14 cellular contexts compared by ENCODE assay signal in the genomic region with DNA sequence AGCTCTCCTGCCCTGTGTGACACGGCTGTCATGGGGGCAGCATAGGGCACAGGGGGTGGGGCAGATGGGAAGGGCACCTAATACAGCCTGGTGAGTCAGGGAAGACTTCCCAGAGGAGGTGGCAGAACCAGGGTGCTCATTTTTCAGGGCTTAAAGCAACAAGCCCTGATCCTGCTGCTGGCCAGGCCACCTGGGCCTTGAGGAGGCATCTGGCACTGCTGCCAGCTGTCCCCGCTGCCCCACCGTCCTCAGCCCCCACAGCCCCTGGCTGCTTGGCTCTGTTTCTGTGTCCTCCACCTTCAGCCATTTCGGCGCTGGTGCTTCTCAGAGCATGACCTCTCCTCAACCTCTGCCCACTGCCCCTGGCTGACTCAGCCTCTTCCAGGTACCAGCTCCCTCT. TPM values are rescaled to one million over a fixed set of nuclear protein-coding genes. Genes with fewer than 3 reads are reported as not detected.
DNase-seq lines count a peak whose midpoint lies in the region; ATAC-seq, FAIRE-seq and TF ChIP-seq lines count a peak whose summit lies in the region.
"Had no signal": no experiment of that assay in that cellular context is flagged by ENCODE, and none has a peak within 500 bp of the region (broad histone marks: within the 10 kb centered on the region; RNA-seq: fewer than 3 reads in every experiment).

No MANE protein-coding gene starts in this region.

- POLR2A ChIA-PET in MCF 10A (lab: Yijun Ruan, JAX): interaction anchor here (0.6 to 1.7 kb wide), 5 partner anchors 22 to 53 kb away, joined by 3 to 6 read pairs (median 3); partner anchors contain the start of genes EHBP1L1, FAM89B and RELA
- POLR2A ChIA-PET in activated naive CD8-positive, alpha-beta T cell treated with anti-CD3 and anti-CD28 coated beads, Interleukin-2, amount 10 ng/mL, durations not matched to agents 7 days and 5 days (lab: Charles Lee): interaction anchor here (0.5 to 1.8 kb wide), 4 partner anchors 14 to 29 kb away, joined by 3 to 7 read pairs (median 3); partner anchors contain the start of genes KCNK7 and SIPA1

- peaks cover 30% of the 10 kb centered on the region for H3K4me1 Mint-ChIP-seq in MCF 10A (ENCODE audit: insufficient read depth, unreplicated experiment)
- H3K4me1 Mint-ChIP-seq in activated naive CD8-positive, alpha-beta T cell treated with anti-CD3 and anti-CD28 coated beads, Interleukin-2, amount 10 ng/mL, durations not matched to agents 7 days and 5 days: peaks cover 20% of the 10 kb centered on the region

- H3K79me2 ChIP-seq in mammary epithelial cell (ENCODE audit: insufficient read depth, low read length): peaks cover 61% of the 10 kb centered on the region

- H3K4me3 ChIP-seq in mammary epithelial cell (replicated peaks in 1 of 3; ENCODE audit: insufficient read depth in 1 of 3, low read depth in 2 of 3, low read length in 3 of 3) (no peak overlapping the region), muscle layer of duodenum (ENCODE audit: low read depth in 1 of 2, low read length in 2 of 2) (no peak overlapping the region), upper lobe of right lung (peak overlapping the region; percentile 93)

- no peak for ATAC-seq in activated naive CD8-positive, alpha-beta T cell treated with anti-CD3 and anti-CD28 coated beads, Interleukin-2, amount 10 ng/mL, durations not matched to agents 7 days and 5 days (ENCODE audit: low read depth)
- ATAC-seq in upper lobe of right lung (no peak), GM21526 (IDR thresholded peaks at IDR 0.05; ENCODE audit: low FRiP score, unreplicated experiment) (no peak)
- ATAC-seq: SK-N-SH treated with all-trans-retinoic acid at 6 μM for 48 hours had no signal

- in situ Hi-C loops in mammary epithelial cell (cut with MboI; ENCODE audit: low sequenced_read_pairs in 2 of 2): no loop called here

- H3K27ac ChIP-seq in mammary epithelial cell (ENCODE audit: insufficient read depth, low read depth, low read length) (no peak overlapping the region), muscle layer of duodenum (ENCODE audit: low read length) (peak overlapping the region; percentile 71), upper lobe of right lung (peak overlapping the region; percentile 17)

- TF ChIP-seq CTCF in MCF 10A (IDR thresholded peaks at IDR 0.05; ENCODE audit: unreplicated experiment): no peak
- no peak for TF ChIP-seq CTCF in mammary epithelial cell (conservative IDR thresholded peaks at IDR 0.05 in 1 of 2, IDR thresholded peaks at IDR 0.05 in 1 of 2; ENCODE audit: extremely low read depth in 1 of 2, insufficient read depth in 1 of 2, low read depth in 1 of 2, low read length in 2 of 2)
- TF ChIP-seq CTCF in upper lobe of right lung (IDR thresholded peaks at IDR 0.05): no peak

- H3K36me3 Mint-ChIP-seq in MCF 10A (ENCODE audit: insufficient read depth, unreplicated experiment): peaks cover 41% of the 10 kb centered on the region
- H3K36me3 Mint-ChIP-seq in activated naive CD8-positive, alpha-beta T cell treated with anti-CD3 and anti-CD28 coated beads, Interleukin-2, amount 10 ng/mL, durations not matched to agents 7 days and 5 days: peaks cover 6% of the 10 kb centered on the region

- H3K27me3 ChIP-seq in mammary epithelial cell (ENCODE audit: insufficient read depth, low read length): no peaks in the 10 kb centered on the region
- H3K27me3 ChIP-seq in muscle layer of duodenum (ENCODE audit: low read depth, low read length): no peaks in the 10 kb centered on the region
- no peaks in the 10 kb centered on the region for H3K27me3 ChIP-seq in upper lobe of right lung

- no peak overlapping the region for H3K9ac ChIP-seq in mammary epithelial cell (ENCODE audit: insufficient read depth, low read length)

- DNase-seq in MCF 10A (ENCODE audit: unreplicated experiment): no peak
- DNase-seq in mammary epithelial cell: no peak
- DNase-seq in activated naive CD8-positive, alpha-beta T cell treated with anti-CD3 and anti-CD28 coated beads, Interleukin-2, amount 10 ng/mL, durations not matched to agents 7 days and 5 days: no peak
- no peak for DNase-seq in upper lobe of right lung
- no peak for DNase-seq in activated CD4-positive, CD25-positive, alpha-beta regulatory T cell treated with anti-CD3 and anti-CD28 coated beads, Interleukin-2, amount 50 U/mL, for 72 hours
- no peak for DNase-seq in H54 (ENCODE audit: insufficient read length, low spot score)
- DNase-seq: activated CD8-positive, alpha-beta memory T cell treated with anti-CD3 and anti-CD28 coated beads for 24 hours; KG1; NCI-H187; NK-92 treated with Interleukin-12 subunit alpha and Interleukin-12 subunit beta, amount 100 ng/mL, for 24 hours; trophoblast cell had no signal

- H2AFZ ChIP-seq in mammary epithelial cell (ENCODE audit: low read depth, low read length): no peak overlapping the region

- no peak for FAIRE-seq in H54 (lab: Jason Lieb, UNC)

- CTCF ChIA-PET in MCF 10A (lab: Yijun Ruan, JAX): interaction anchor here (1.6 to 1.7 kb wide), 2 partner anchors 12 to 15 kb away, joined by 3 to 7 read pairs; no protein-coding TSS in a partner anchor
- CTCF ChIA-PET in mammary epithelial cell (lab: Charles Lee; ENCODE audit: low non-redundant PET): no interaction called here

- dilution Hi-C loops in mammary epithelial cell (cut with HindIII; ENCODE audit: low sequenced_read_pairs): no loop called here

- no peak for TF ChIP-seq POLR2A in H54 (IDR thresholded peaks at IDR 0.05; ENCODE audit: low read depth, low read length)

- H3K9me3 ChIP-seq in mammary epithelial cell (replicated peaks; ENCODE audit: insufficient read depth, low read length): no peaks in the 10 kb centered on the region
- H3K9me3 ChIP-seq in muscle layer of duodenum (ENCODE audit: control insufficient read depth in 1 of 2, low read length in 2 of 2): no peaks in the 10 kb centered on the region
- H3K9me3 ChIP-seq in upper lobe of right lung: no peaks in the 10 kb centered on the region

- H3K4me1 ChIP-seq in mammary epithelial cell (ENCODE audit: insufficient read depth, low read length) (peaks cover 25% of the 10 kb centered on the region), muscle layer of duodenum (ENCODE audit: control insufficient read depth in 1 of 2, insufficient read depth in 2 of 2, low read length in 2 of 2) (peaks cover 9 to 64% of the 10 kb centered on the region in 2 donors), upper lobe of right lung (peaks cover 52% of the 10 kb centered on the region)

- H3K27ac Mint-ChIP-seq in MCF 10A (ENCODE audit: low read depth, unreplicated experiment): peak overlapping the region; percentile 77
- H3K27ac Mint-ChIP-seq in activated naive CD8-positive, alpha-beta T cell treated with anti-CD3 and anti-CD28 coated beads, Interleukin-2, amount 10 ng/mL, durations not matched to agents 7 days and 5 days: peak overlapping the region; percentile 73

- H3K9me3 Mint-ChIP-seq in MCF 10A (ENCODE audit: unreplicated experiment): no peaks in the 10 kb centered on the region
- H3K9me3 Mint-ChIP-seq in activated naive CD8-positive, alpha-beta T cell treated with anti-CD3 and anti-CD28 coated beads, Interleukin-2, amount 10 ng/mL, durations not matched to agents 7 days and 5 days: no peaks in the 10 kb centered on the region

- H3K36me3 ChIP-seq in mammary epithelial cell (ENCODE audit: insufficient read depth, low read length): peaks cover 10% of the 10 kb centered on the region
- peaks cover 17 to 30% of the 10 kb centered on the region in 2 donors for H3K36me3 ChIP-seq in muscle layer of duodenum (ENCODE audit: control insufficient read depth in 1 of 2, insufficient read depth in 2 of 2, low read length in 2 of 2)
- H3K36me3 ChIP-seq in upper lobe of right lung: peaks cover 50% of the 10 kb centered on the region

- no peaks in the 10 kb centered on the region for H3K27me3 Mint-ChIP-seq in MCF 10A (ENCODE audit: insufficient read depth, unreplicated experiment)
- no peaks in the 10 kb centered on the region for H3K27me3 Mint-ChIP-seq in activated naive CD8-positive, alpha-beta T cell treated with anti-CD3 and anti-CD28 coated beads, Interleukin-2, amount 10 ng/mL, durations not matched to agents 7 days and 5 days

- H3K4me2 ChIP-seq in mammary epithelial cell (ENCODE audit: insufficient read depth, low read depth, low read length): no peak overlapping the region

- H3K4me3 Mint-ChIP-seq in MCF 10A (ENCODE audit: unreplicated experiment): no peak overlapping the region
- no peak overlapping the region for H3K4me3 Mint-ChIP-seq in activated naive CD8-positive, alpha-beta T cell treated with anti-CD3 and anti-CD28 coated beads, Interleukin-2, amount 10 ng/mL, durations not matched to agents 7 days and 5 days

- WGBS in mammary epithelial cell (ENCODE audit: low coverage, missing lambda C conversion rate): 93% methylated on average over 3 of the region's 5 CpGs

- H4K20me1 ChIP-seq in mammary epithelial cell (ENCODE audit: insufficient read depth, low read length): no peaks in the 10 kb centered on the region

- BruUV-seq in MCF 10A (replicated peaks; lab: Mats Ljungman, UMichigan): no TSS peak
- BruUV-seq in mammary epithelial cell (replicated peaks; lab: Mats Ljungman, UMichigan): no TSS peak

- intact Hi-C loops in MCF 10A (cut with micrococcal nuclease): no loop called here
- intact Hi-C loops in mammary epithelial cell (cut with micrococcal nuclease): no loop called here
- intact Hi-C loops in upper lobe of right lung (cut with DNase I): no loop called here

RNA-seq across cellular contexts. Expression of gene MAP3K11, which starts 4.3 kb away (rescaled TPM):
- total RNA-seq in MCF 10A (2022) (35.2 and 39.7 TPM in 2 replicates), mammary epithelial cell (10 to 100 TPM; 29.2 to 52.8 TPM), upper lobe of right lung (106 TPM)
- polyA plus RNA-seq in mammary epithelial cell: 22.6 TPM
- 46.9 TPM for polyA minus RNA-seq in mammary epithelial cell
- 10 to 100 TPM; 69.9 to 73.1 TPM for total RNA-seq in activated naive CD8-positive, alpha-beta T cell treated with anti-CD3 and anti-CD28 coated beads, Interleukin-2, amount 10 ng/mL, durations not matched to agents 7 days and 5 days

RNA-seq across cellular contexts. Expression of gene PCNX3, which starts 5.9 kb away (rescaled TPM):
- total RNA-seq in MCF 10A (2022): 40.9 and 45.8 TPM in 2 replicates
- 10 to 100 TPM; 29.7 to 46.8 TPM for total RNA-seq in mammary epithelial cell
- 24.6 TPM for polyA plus RNA-seq in mammary epithelial cell
- 53.5 TPM for polyA minus RNA-seq in mammary epithelial cell
- 10 to 100 TPM; 57.2 to 60.2 TPM for total RNA-seq in activated naive CD8-positive, alpha-beta T cell treated with anti-CD3 and anti-CD28 coated beads, Interleukin-2, amount 10 ng/mL, durations not matched to agents 7 days and 5 days
- 34.0 TPM for total RNA-seq in upper lobe of right lung

RNA-seq across cellular contexts. Expression of gene KCNK7, which starts 14.1 kb away (rescaled TPM):
- total RNA-seq in MCF 10A (2022): 0.25 TPM in 1 of 2 replicates, not detected in the other
- under 1 TPM; 0.17 to 0.24 TPM for total RNA-seq in mammary epithelial cell
- polyA plus RNA-seq in mammary epithelial cell: 0.20 TPM
- polyA minus RNA-seq in mammary epithelial cell: 0.57 TPM
- 1 to 10 TPM in 1 of 2 experiments, under 1 TPM in 1; 0.96 to 1.0 TPM for total RNA-seq in activated naive CD8-positive, alpha-beta T cell treated with anti-CD3 and anti-CD28 coated beads, Interleukin-2, amount 10 ng/mL, durations not matched to agents 7 days and 5 days
- 1.3 TPM for total RNA-seq in upper lobe of right lung

RNA-seq across cellular contexts. Expression of gene SIPA1, which starts 28.2 kb away (rescaled TPM):
- total RNA-seq in MCF 10A (2022): 4.9 TPM in 2 replicates
- total RNA-seq in mammary epithelial cell: 10 to 100 TPM; 13.2 to 16.1 TPM
- 7.5 TPM for polyA plus RNA-seq in mammary epithelial cell
- 18.7 TPM for polyA minus RNA-seq in mammary epithelial cell
- 100 to 1,000 TPM; 245 to 266 TPM for total RNA-seq in activated naive CD8-positive, alpha-beta T cell treated with anti-CD3 and anti-CD28 coated beads, Interleukin-2, amount 10 ng/mL, durations not matched to agents 7 days and 5 days
- total RNA-seq in upper lobe of right lung: 86.5 TPM

RNA-seq across cellular contexts. Expression of gene EHBP1L1, which starts 33.9 kb away (rescaled TPM):
- total RNA-seq in MCF 10A (2022) (31.3 and 40.6 TPM in 2 replicates), mammary epithelial cell (10 to 100 TPM; 17.5 to 47.5 TPM), upper lobe of right lung (88.3 TPM)
- 17.7 TPM for polyA plus RNA-seq in mammary epithelial cell
- polyA minus RNA-seq in mammary epithelial cell: 14.2 TPM
- 100 to 1,000 TPM; 118 to 120 TPM for total RNA-seq in activated naive CD8-positive, alpha-beta T cell treated with anti-CD3 and anti-CD28 coated beads, Interleukin-2, amount 10 ng/mL, durations not matched to agents 7 days and 5 days
